In the genomic region with DNA sequence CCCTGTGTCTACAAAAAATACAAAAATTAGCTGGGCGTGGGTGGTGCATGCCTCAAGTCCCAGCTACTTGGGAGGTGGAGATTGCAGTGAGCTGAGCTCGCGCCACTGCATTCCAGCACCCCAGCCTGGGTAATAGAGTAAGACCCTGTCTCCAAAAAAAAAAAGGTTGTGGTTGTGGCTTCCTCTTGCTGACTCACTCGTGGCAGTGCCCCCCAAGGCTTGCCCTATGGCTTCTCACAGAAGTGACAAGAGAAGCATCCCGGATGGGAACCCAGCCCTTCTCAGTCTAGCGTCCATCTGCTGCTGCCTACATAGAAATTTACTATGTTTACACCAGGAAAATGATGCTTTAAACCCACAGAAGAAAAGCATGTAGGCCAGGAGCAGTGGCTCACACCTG, we compare ENCODE assay signal across 11 cellular contexts.
DNase-seq lines count a peak whose midpoint lies in the region; ATAC-seq, FAIRE-seq and TF ChIP-seq lines count a peak whose summit lies in the region.
"Had no signal": no experiment of that assay in that cellular context is flagged by ENCODE, and none has a peak within 500 bp of the region (broad histone marks: within the 10 kb centered on the region; RNA-seq: fewer than 3 reads in every experiment).

No MANE protein-coding gene starts in this region.

- H3K36me3 ChIP-seq in DND-41 (ENCODE audit: insufficient read depth, low read length): peaks cover 86% of the 10 kb centered on the region

- no peak overlapping the region for H3K4me3 ChIP-seq in DND-41 (ENCODE audit: low read depth in 1 of 2, low read length in 2 of 2)

- no peak overlapping the region for H3K4me2 ChIP-seq in DND-41 (ENCODE audit: insufficient read depth, low read length)

- TF ChIP-seq CTCF in DND-41 (IDR thresholded peaks at IDR 0.05; ENCODE audit: borderline replicate concordance, extremely low read depth, low read length, poor library complexity, severe bottlenecking): no peak

- H3K9ac ChIP-seq in DND-41 (ENCODE audit: low read depth, low read length): no peak overlapping the region

- peaks cover 23% of the 10 kb centered on the region for H3K4me1 ChIP-seq in DND-41 (ENCODE audit: insufficient read depth, low read length)

- H3K27ac ChIP-seq in DND-41 (ENCODE audit: low read length): 0 out of 2 replicates have a peak overlapping the region, but pooled peaks have one; percentile 53

- ATAC-seq in DND-41 (ENCODE audit: insufficient read depth, low read depth) (peak; percentile 97), GM18909 (IDR thresholded peaks at IDR 0.05; ENCODE audit: poor library complexity, unreplicated experiment) (no peak), HG02642 (IDR thresholded peaks at IDR 0.05; ENCODE audit: poor library complexity, unreplicated experiment) (no peak)
- ATAC-seq: effector memory CD8-positive, alpha-beta T cell had no signal

- no peaks in the 10 kb centered on the region for H3K27me3 ChIP-seq in DND-41 (ENCODE audit: insufficient read depth, low read length, poor library complexity)

- peaks cover 3% of the 10 kb centered on the region for H4K20me1 ChIP-seq in DND-41 (ENCODE audit: insufficient read depth, low read length)

- H2AFZ ChIP-seq in DND-41 (ENCODE audit: low read depth, low read length): no peak overlapping the region

- H3K9me3 ChIP-seq in DND-41 (ENCODE audit: insufficient read depth, low read length, severe bottlenecking): no peaks in the 10 kb centered on the region

- DNase-seq in DND-41: peak; percentile 86
- peak; percentile 15 for DNase-seq in HTR-8/SVneo (ENCODE audit: insufficient read length, low spot score)
- DNase-seq in astrocyte of the hippocampus (ENCODE audit: low read depth, low spot score): peak; percentile 91
- peak; percentile 68 for DNase-seq in myocyte (ENCODE audit: low read depth)
- DNase-seq in hippocampal formation (lab: John Stamatoyannopoulos, UW): no peak
- DNase-seq in stimulated activated CD4-positive, alpha-beta T cell treated with anti-CD3 and anti-CD28 coated beads, Interleukin-4, amount 100 ng/mL, for 24 hours: no peak
- DNase-seq: effector memory CD8-positive, alpha-beta T cell; stimulated activated CD4-positive, alpha-beta T cell treated with anti-CD3 and anti-CD28 coated beads, Interleukin-4, amount 100 ng/mL, for 1 hour; substantia nigra had no signal

- H3K79me2 ChIP-seq in DND-41 (ENCODE audit: insufficient read depth, low read length): no peaks in the 10 kb centered on the region

- FAIRE-seq in HTR-8/SVneo (lab: Jason Lieb, UNC): no peak

Comparison
In these comparisons a context has a peak if more than half of its experiments do, and no peak if none do; other contexts are left out.
1. DNase-seq: peak in DND-41 (single experiment), HTR-8/SVneo (single experiment), astrocyte of the hippocampus (single experiment) and myocyte (single experiment); none in hippocampal formation (0 of 2) and stimulated activated CD4-positive, alpha-beta T cell treated with anti-CD3 and anti-CD28 coated beads, Interleukin-4, amount 100 ng/mL, for 24 hours (single experiment).